Comparison of ENCODE assay signal across 8 cellular contexts in the genomic region with DNA sequence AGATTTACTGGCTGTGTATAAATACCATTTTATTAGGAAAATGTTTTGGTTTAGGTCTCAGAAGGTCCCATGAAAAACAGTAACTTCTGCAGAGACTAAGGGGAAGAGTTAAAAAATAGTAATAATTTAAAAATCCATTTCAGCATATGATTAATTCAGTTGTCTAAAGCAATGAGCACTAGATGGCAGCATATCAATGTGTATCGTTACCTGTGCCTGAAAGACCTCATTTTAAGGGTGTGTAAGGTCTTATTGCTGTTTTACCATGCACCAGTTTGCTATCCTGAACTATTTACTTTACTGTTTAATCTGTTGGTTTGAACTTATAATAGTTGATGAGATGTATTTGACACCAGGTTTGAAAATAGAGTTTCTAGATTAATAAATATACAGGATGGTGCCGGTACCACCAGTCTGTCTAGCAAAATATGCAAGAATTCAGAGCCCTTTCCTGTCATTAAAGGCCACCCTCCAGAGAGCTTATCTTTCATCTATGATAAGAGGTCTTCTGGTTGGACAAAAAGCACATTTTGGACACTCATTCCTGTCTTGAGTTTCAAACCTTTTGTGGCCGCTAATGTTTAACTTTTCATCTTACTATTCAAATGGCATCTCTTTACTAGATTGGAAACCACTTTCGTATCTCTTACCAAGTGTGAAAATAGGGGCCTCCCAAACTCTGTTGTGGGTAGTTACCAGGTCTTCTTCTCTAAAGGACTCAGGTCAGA. TPM values are rescaled to one million over a fixed set of nuclear protein-coding genes. Genes with fewer than 3 reads are reported as not detected.
DNase-seq lines count a peak whose midpoint lies in the region; ATAC-seq and TF ChIP-seq lines count a peak whose summit lies in the region.

No MANE protein-coding gene starts in this region.

- CTCF ChIA-PET in CD8-positive, alpha-beta memory T cell (lab: Charles Lee) = interaction anchor here (0.9 to 3.0 kb wide), 6 partner anchors 8 to 811 kb away, joined by 3 to 16 read pairs (median 4); no protein-coding TSS in a partner anchor
- CTCF ChIA-PET in activated B cell treated with CpG ODN at 0.5 μM for 24 hours (lab: Charles Lee) = interaction anchor here (0.6 to 3.8 kb wide), 6 partner anchors 8 to 722 kb away, joined by 3 to 16 read pairs (median 5); no protein-coding TSS in a partner anchor

- POLR2A ChIA-PET in CD8-positive, alpha-beta memory T cell (lab: Charles Lee) = no interaction called here
- POLR2A ChIA-PET in activated B cell treated with CpG ODN at 0.5 μM for 24 hours (lab: Charles Lee) = interaction anchor here (1.0 to 1.2 kb wide), 2 partner anchors 8 to 784 kb away, joined by 3 read pairs; partner anchors contain the start of gene BCLAF1

- no peaks in the 10 kb centered on the region for H3K9me3 ChIP-seq in CD8-positive, alpha-beta memory T cell (ENCODE audit: low read length)
- no peaks in the 10 kb centered on the region for H3K9me3 ChIP-seq in heart right ventricle

- intact Hi-C loops in activated B cell treated with CpG ODN at 0.5 μM for 24 hours (cut with micrococcal nuclease) = loop anchor here (1.0 to 10.0 kb wide), 6 partner anchors 170 to 1418 kb away; partner anchors contain the start of genes MAP7 and SLC35D3
- intact Hi-C loops in heart right ventricle (cut with DNase I) = loop anchor here in 6 of 10 donors (5.0 to 10.0 kb wide), 3 partner anchors 718 to 811 kb away; no protein-coding TSS in a partner anchor

- H3K4me1 Mint-ChIP-seq in CD8-positive, alpha-beta memory T cell = peaks cover 6 to 8% (median 8%) of the 10 kb centered on the region in 3 donors
- peaks cover 2% of the 10 kb centered on the region for H3K4me1 Mint-ChIP-seq in activated B cell treated with CpG ODN at 0.5 μM for 24 hours
- no peaks in the 10 kb centered on the region for H3K4me1 Mint-ChIP-seq in stimulated activated memory B cell treated with anti-CD40 and anti-IgM and Interleukin-4, amounts not matched to agents 10 μg/mL and 1 μg/mL and 100 μg/mL, for 72 hours

- peak overlapping the region in 2 of 8 donors; percentile 14 to 61 for H3K27ac Mint-ChIP-seq in CD8-positive, alpha-beta memory T cell
- H3K27ac Mint-ChIP-seq in activated B cell treated with CpG ODN at 0.5 μM for 24 hours = no peak overlapping the region
- no peak overlapping the region for H3K27ac Mint-ChIP-seq in stimulated activated memory B cell treated with anti-CD40 and anti-IgM and Interleukin-4, amounts not matched to agents 10 μg/mL and 1 μg/mL and 100 μg/mL, for 72 hours

- H3K27me3 ChIP-seq in CD8-positive, alpha-beta memory T cell (ENCODE audit: insufficient read depth, low read length, poor library complexity, severe bottlenecking) = no peaks in the 10 kb centered on the region
- H3K27me3 ChIP-seq in heart right ventricle = no peaks in the 10 kb centered on the region

- no peak overlapping the region for H3K27ac ChIP-seq in CD8-positive, alpha-beta memory T cell (ENCODE audit: low read depth, low read length)
- no peak overlapping the region for H3K27ac ChIP-seq in heart right ventricle

- H3K4me3 ChIP-seq in CD8-positive, alpha-beta memory T cell (ENCODE audit: low read length) = no peak overlapping the region
- H3K4me3 ChIP-seq in heart right ventricle = no peak overlapping the region

- peak overlapping the region in 4 of 7 donors; percentile 20 to 49 (median 32) for H3K4me3 Mint-ChIP-seq in CD8-positive, alpha-beta memory T cell
- H3K4me3 Mint-ChIP-seq in activated B cell treated with CpG ODN at 0.5 μM for 24 hours = no peak overlapping the region
- no peak overlapping the region for H3K4me3 Mint-ChIP-seq in stimulated activated memory B cell treated with anti-CD40 and anti-IgM and Interleukin-4, amounts not matched to agents 10 μg/mL and 1 μg/mL and 100 μg/mL, for 72 hours

- DNase-seq in CD8-positive, alpha-beta memory T cell = peak in 2 of 5 donors; percentile 28 to 37
- DNase-seq in NCI-H2081 treated with DMSO at 0.1 percent for 48 hours (lab: John Stamatoyannopoulos, UW) (peak; percentile 27), activated B cell treated with CpG ODN at 0.5 μM for 24 hours (no peak), heart right ventricle (no peak), ecto neural progenitor cell (ENCODE audit: low spot score) (no peak)

- ATAC-seq in GM18520 (IDR thresholded peaks at IDR 0.05; ENCODE audit: unreplicated experiment) (peak; percentile 92), HG02970 (IDR thresholded peaks at IDR 0.05; ENCODE audit: low FRiP score, unreplicated experiment) (peak; percentile 77), activated B cell treated with CpG ODN at 0.5 μM for 24 hours (ENCODE audit: low read depth) (peak; percentile 62), heart right ventricle (peak in 2 of 8 donors; percentile 59 to 66)
- peak; percentile 71 for ATAC-seq in stimulated activated memory B cell treated with anti-CD40 and anti-IgM and Interleukin-4, amounts not matched to agents 10 μg/mL and 1 μg/mL and 100 μg/mL, for 72 hours

- H3K27me3 Mint-ChIP-seq in CD8-positive, alpha-beta memory T cell = no peaks in the 10 kb centered on the region
- no peaks in the 10 kb centered on the region for H3K27me3 Mint-ChIP-seq in activated B cell treated with CpG ODN at 0.5 μM for 24 hours
- no peaks in the 10 kb centered on the region for H3K27me3 Mint-ChIP-seq in stimulated activated memory B cell treated with anti-CD40 and anti-IgM and Interleukin-4, amounts not matched to agents 10 μg/mL and 1 μg/mL and 100 μg/mL, for 72 hours

- no peaks in the 10 kb centered on the region for H3K36me3 ChIP-seq in CD8-positive, alpha-beta memory T cell (ENCODE audit: insufficient read depth, low read length)
- H3K36me3 ChIP-seq in heart right ventricle = no peaks in the 10 kb centered on the region

- H3K36me3 Mint-ChIP-seq in CD8-positive, alpha-beta memory T cell = no peaks in the 10 kb centered on the region
- no peaks in the 10 kb centered on the region for H3K36me3 Mint-ChIP-seq in activated B cell treated with CpG ODN at 0.5 μM for 24 hours (ENCODE audit: low read depth)
- no peaks in the 10 kb centered on the region for H3K36me3 Mint-ChIP-seq in stimulated activated memory B cell treated with anti-CD40 and anti-IgM and Interleukin-4, amounts not matched to agents 10 μg/mL and 1 μg/mL and 100 μg/mL, for 72 hours

- WGBS in heart right ventricle, 2 donors = 63 to 64% methylated on average over 4 of the region's 4 CpGs

- TF ChIP-seq CTCF in activated B cell treated with CpG ODN at 0.5 μM for 24 hours (IDR thresholded peaks at IDR 0.05) (peak; percentile 35), heart right ventricle (IDR thresholded peaks at IDR 0.05) (peak; percentile 26 to 75 (median 63))

- no peaks in the 10 kb centered on the region for H3K9me3 Mint-ChIP-seq in CD8-positive, alpha-beta memory T cell
- H3K9me3 Mint-ChIP-seq in activated B cell treated with CpG ODN at 0.5 μM for 24 hours = no peaks in the 10 kb centered on the region
- H3K9me3 Mint-ChIP-seq in stimulated activated memory B cell treated with anti-CD40 and anti-IgM and Interleukin-4, amounts not matched to agents 10 μg/mL and 1 μg/mL and 100 μg/mL, for 72 hours = no peaks in the 10 kb centered on the region

- H3K4me1 ChIP-seq in CD8-positive, alpha-beta memory T cell (ENCODE audit: insufficient read depth, low read length) = no peaks in the 10 kb centered on the region
- peaks cover 0 to 4% (median 0%) of the 10 kb centered on the region in 9 donors for H3K4me1 ChIP-seq in heart right ventricle

RNA-seq across cellular contexts. Expression of gene AHI1, which starts 8.9 kb away (rescaled TPM):
- 10 to 100 TPM; 41.1 to 41.2 TPM for total RNA-seq in CD8-positive, alpha-beta memory T cell
- 3.6 TPM for polyA plus RNA-seq in CD8-positive, alpha-beta memory T cell
- total RNA-seq in activated B cell treated with CpG ODN at 0.5 μM for 24 hours = 18.2 and 21.0 TPM in 2 replicates
- total RNA-seq in heart right ventricle = 10 to 100 TPM in 9 of 10 donors, 1 to 10 TPM in 1; 8.2 to 15.3 (median 11.9) TPM
- 10 to 100 TPM in 1 of 2 donors, 1 to 10 TPM in 1; 4.1 to 19.8 TPM for polyA plus RNA-seq in heart right ventricle

Comparison
In these comparisons a context has a peak if more than half of its experiments do, and no peak if none do; other contexts are left out.
1. H3K4me3 Mint-ChIP-seq: peak in CD8-positive, alpha-beta memory T cell (4 of 7); none in activated B cell treated with CpG ODN at 0.5 μM for 24 hours (single experiment) and stimulated activated memory B cell treated with anti-CD40 and anti-IgM and Interleukin-4, amounts not matched to agents 10 μg/mL and 1 μg/mL and 100 μg/mL, for 72 hours (single experiment).